Comparison of ENCODE assay signal across 1 cellular context in genomic region chr7:35801392-35802101, GRCh38.
TF ChIP-seq lines count a peak whose summit lies in the region.

No MANE protein-coding gene starts in this region.

TF ChIP-seq in HepG2, 621 proteins besides CTCF, POLR2A, EP300 and RAD21 (continued from another document and continues in another):
- 0 out of 2 replicates have a peak, but pooled peaks have one; percentile 31 for TF ChIP-seq ZNF431 (CRISPR knock-in tag; IDR thresholded peaks at IDR 0.05; ENCODE audit: borderline replicate concordance, low read depth)
- no peak for TF ChIP-seq ZUFSP (CRISPR knock-in tag; IDR thresholded peaks at IDR 0.05; ENCODE audit: borderline replicate concordance)
- TF ChIP-seq TEF (CRISPR knock-in tag; IDR thresholded peaks at IDR 0.05), result no peak
- TF ChIP-seq PBX2 (CRISPR knock-in tag; IDR thresholded peaks at IDR 0.05), result no peak
- TF ChIP-seq BCL3 (CRISPR knock-in tag; IDR thresholded peaks at IDR 0.05), result peak; percentile 11; the same call in 1 of the 2 replicates
- TF ChIP-seq RFX1 (IDR thresholded peaks at IDR 0.05), result no peak
- TF ChIP-seq SIX1 (CRISPR knock-in tag; IDR thresholded peaks at IDR 0.05; ENCODE audit: borderline replicate concordance), result 0 out of 2 replicates have a peak, but pooled peaks have one; percentile 1
- no peak for TF ChIP-seq POLR2AphosphoS5 (IDR thresholded peaks at IDR 0.05; ENCODE audit: low read depth, low read length)
- peak; percentile 54; the same call in 1 of the 2 replicates for TF ChIP-seq ZNF749 (CRISPR knock-in tag; IDR thresholded peaks at IDR 0.05; ENCODE audit: borderline replicate concordance)
- TF ChIP-seq ZNF550 (CRISPR knock-in tag; IDR thresholded peaks at IDR 0.05; ENCODE audit: borderline replicate concordance), result no peak
- no peak for TF ChIP-seq NCOA5 (CRISPR knock-in tag; IDR thresholded peaks at IDR 0.05)
- peak; percentile 43 for TF ChIP-seq CCAR2 (optimal IDR thresholded peaks at IDR 0.05; ENCODE audit: low read depth, low read length)
- TF ChIP-seq MATR3 (CRISPR knock-in tag; IDR thresholded peaks at IDR 0.05), result no peak
- TF ChIP-seq FLYWCH1 (CRISPR knock-in tag; IDR thresholded peaks at IDR 0.05), result no peak
- no peak for TF ChIP-seq ZNF7 (CRISPR knock-in tag; IDR thresholded peaks at IDR 0.05)
- TF ChIP-seq SRSF9 (IDR thresholded peaks at IDR 0.05; ENCODE audit: borderline replicate concordance, insufficient read depth, low read depth, low read length, poor library complexity, severe bottlenecking), result no peak
- peak; percentile 1 for TF ChIP-seq RBM39 (IDR thresholded peaks at IDR 0.05; ENCODE audit: low read depth, low read length, poor library complexity, severe bottlenecking)
- no peak for TF ChIP-seq ZGPAT (CRISPR knock-in tag; IDR thresholded peaks at IDR 0.05)
- no peak for TF ChIP-seq ZNF225 (CRISPR knock-in tag; IDR thresholded peaks at IDR 0.05)
- TF ChIP-seq STAT6 (CRISPR knock-in tag; IDR thresholded peaks at IDR 0.05; ENCODE audit: borderline replicate concordance), result no peak
- no peak for TF ChIP-seq ATF6 (CRISPR knock-in tag; conservative IDR thresholded peaks at IDR 0.05)
- TF ChIP-seq AGO2 (optimal IDR thresholded peaks at IDR 0.05; ENCODE audit: low read depth, low read length), result peak; percentile 77
- TF ChIP-seq ZNF17 (CRISPR knock-in tag; IDR thresholded peaks at IDR 0.05), result no peak
- no peak for TF ChIP-seq CBX2 (IDR thresholded peaks at IDR 0.05; ENCODE audit: low read depth, low read length)
- no peak for TF ChIP-seq CBX2 (CRISPR knock-in tag; IDR thresholded peaks at IDR 0.05; ENCODE audit: low read depth)
- no peak for TF ChIP-seq MAZ (IDR thresholded peaks at IDR 0.05; ENCODE audit: borderline replicate concordance, low read depth, low read length)
- TF ChIP-seq MAZ (CRISPR knock-in tag; IDR thresholded peaks at IDR 0.05; ENCODE audit: low read depth), result no peak
- TF ChIP-seq CREBL2 (CRISPR knock-in tag; IDR thresholded peaks at IDR 0.05; ENCODE audit: borderline replicate concordance), result no peak
- no peak for TF ChIP-seq SUZ12 (IDR thresholded peaks at IDR 0.05; ENCODE audit: low read depth, low read length)
- TF ChIP-seq FOXK2 (IDR thresholded peaks at IDR 0.05), result no peak
- no peak for TF ChIP-seq ZNF484 (CRISPR knock-in tag; IDR thresholded peaks at IDR 0.05; ENCODE audit: borderline replicate concordance, low read depth)
- no peak for TF ChIP-seq E2F2 (CRISPR knock-in tag; IDR thresholded peaks at IDR 0.05; ENCODE audit: borderline replicate concordance)
- TF ChIP-seq MLXIP (CRISPR knock-in tag; IDR thresholded peaks at IDR 0.05; ENCODE audit: borderline replicate concordance), result no peak
- TF ChIP-seq ISX (CRISPR knock-in tag; conservative IDR thresholded peaks at IDR 0.05), result no peak
- no peak for TF ChIP-seq ZNF737 (CRISPR knock-in tag; IDR thresholded peaks at IDR 0.05; ENCODE audit: borderline replicate concordance)
- no peak for TF ChIP-seq ATF3 (CRISPR knock-in tag; IDR thresholded peaks at IDR 0.05)
- no peak for TF ChIP-seq ZNF101 (CRISPR knock-in tag; IDR thresholded peaks at IDR 0.05; ENCODE audit: borderline replicate concordance, low read depth)
- TF ChIP-seq ZFP82 (CRISPR knock-in tag; IDR thresholded peaks at IDR 0.05; ENCODE audit: borderline replicate concordance), result no peak
- TF ChIP-seq ZMYM2 (CRISPR knock-in tag; IDR thresholded peaks at IDR 0.05), result no peak
- TF ChIP-seq ZNF878 (CRISPR knock-in tag; IDR thresholded peaks at IDR 0.05), result 0 out of 2 replicates have a peak, but pooled peaks have one; percentile 36
- TF ChIP-seq TBX3 (IDR thresholded peaks at IDR 0.05; ENCODE audit: borderline replicate concordance), result no peak
- TF ChIP-seq PTBP1 (IDR thresholded peaks at IDR 0.05; ENCODE audit: low read depth, low read length, poor library complexity, severe bottlenecking), result no peak
- TF ChIP-seq ZNF790 (CRISPR knock-in tag; IDR thresholded peaks at IDR 0.05; ENCODE audit: borderline replicate concordance), result no peak
- TF ChIP-seq NFKB2 (CRISPR knock-in tag; IDR thresholded peaks at IDR 0.05; ENCODE audit: borderline replicate concordance), result no peak; the same call in 1 of the 2 replicates
- no peak for TF ChIP-seq ZSCAN5A (CRISPR knock-in tag; IDR thresholded peaks at IDR 0.05; ENCODE audit: borderline replicate concordance)
- TF ChIP-seq TEAD2 (CRISPR knock-in tag; IDR thresholded peaks at IDR 0.05), result no peak
